ENCODE assay signal across 10 cellular contexts in genomic region chr7:138396251-138397070, GRCh38.
DNase-seq lines count a peak whose midpoint lies in the region; ATAC-seq and TF ChIP-seq lines count a peak whose summit lies in the region.
"Had no signal": no experiment of that assay in that cellular context is flagged by ENCODE, and none has a peak within 500 bp of the region (broad histone marks: within the 10 kb centered on the region; RNA-seq: fewer than 3 reads in every experiment).

No MANE protein-coding gene starts in this region.

- H3K9me3 ChIP-seq in spleen = no peaks in the 10 kb centered on the region
- H3K9me3 ChIP-seq: ascending aorta had no signal

- 90 to 96% (median 93%) methylated on average over 3 of the region's 3 CpGs for WGBS in spleen, 5 donors

- ATAC-seq in GM18508 (IDR thresholded peaks at IDR 0.05; ENCODE audit: insufficient read depth, unreplicated experiment) (peak; percentile 97), GM21717 (IDR thresholded peaks at IDR 0.05; ENCODE audit: unreplicated experiment) (peak; percentile 87), HG03457 (IDR thresholded peaks at IDR 0.05; ENCODE audit: unreplicated experiment) (peak; percentile 89)
- ATAC-seq: T-helper 17 cell had no signal

- H3K27me3 Mint-ChIP-seq in activated naive CD4-positive, alpha-beta T cell treated with anti-CD3 and anti-CD28 coated beads, Interleukin-2, amount 10 ng/mL, durations not matched to agents 7 days and 5 days = no peaks in the 10 kb centered on the region

- no peak for TF ChIP-seq CTCF in spleen (IDR thresholded peaks at IDR 0.05 in 8 of 11, conservative IDR thresholded peaks at IDR 0.05 in 3 of 11)

- no peaks in the 10 kb centered on the region for H3K27me3 ChIP-seq in spleen (replicated peaks in 1 of 7)
- H3K27me3 ChIP-seq: ascending aorta had no signal

- DNase-seq in left kidney (ENCODE audit: low read depth, low spot score) (peak; percentile 93), spleen (no peak), activated gamma-delta T cell (lab: John Stamatoyannopoulos, UW) (no peak), NOMO-1 treated with dmso at 0.1 percent for 144 hours (lab: John Stamatoyannopoulos, UW; ENCODE audit: unreplicated experiment) (no peak)
- DNase-seq in activated naive CD4-positive, alpha-beta T cell treated with anti-CD3 and anti-CD28 coated beads, Interleukin-2, amount 10 ng/mL, durations not matched to agents 7 days and 5 days = no peak
- DNase-seq: T-helper 17 cell had no signal

- CTCF ChIA-PET in activated naive CD4-positive, alpha-beta T cell treated with anti-CD3 and anti-CD28 coated beads, Interleukin-2, amount 10 ng/mL, durations not matched to agents 7 days and 5 days (lab: Charles Lee) = no interaction called here

- H3K27ac ChIP-seq in spleen = no peak overlapping the region
- H3K27ac ChIP-seq: ascending aorta had no signal

- no peak overlapping the region for H3K4me3 Mint-ChIP-seq in activated naive CD4-positive, alpha-beta T cell treated with anti-CD3 and anti-CD28 coated beads, Interleukin-2, amount 10 ng/mL, durations not matched to agents 7 days and 5 days
- H3K4me3 Mint-ChIP-seq: T-helper 17 cell had no signal

- H3K36me3 Mint-ChIP-seq in activated naive CD4-positive, alpha-beta T cell treated with anti-CD3 and anti-CD28 coated beads, Interleukin-2, amount 10 ng/mL, durations not matched to agents 7 days and 5 days = no peaks in the 10 kb centered on the region

- H3K4me1 Mint-ChIP-seq in activated naive CD4-positive, alpha-beta T cell treated with anti-CD3 and anti-CD28 coated beads, Interleukin-2, amount 10 ng/mL, durations not matched to agents 7 days and 5 days = no peaks in the 10 kb centered on the region
- H3K4me1 Mint-ChIP-seq: T-helper 17 cell had no signal

- no peaks in the 10 kb centered on the region for H3K36me3 ChIP-seq in spleen
- H3K36me3 ChIP-seq: ascending aorta had no signal

- no peak overlapping the region for H3K27ac Mint-ChIP-seq in activated naive CD4-positive, alpha-beta T cell treated with anti-CD3 and anti-CD28 coated beads, Interleukin-2, amount 10 ng/mL, durations not matched to agents 7 days and 5 days
- H3K27ac Mint-ChIP-seq: T-helper 17 cell had no signal

- H3K4me3 ChIP-seq in spleen = no peak overlapping the region
- H3K4me3 ChIP-seq: ascending aorta had no signal

- intact Hi-C loops in spleen (cut with DNase I; ENCODE audit: low total_unique reads) = no loop called here

- no peaks in the 10 kb centered on the region for H3K4me1 ChIP-seq in spleen
- H3K4me1 ChIP-seq: ascending aorta had no signal

- no peak for TF ChIP-seq POLR2A in spleen (IDR thresholded peaks at IDR 0.05)

- no peaks in the 10 kb centered on the region for H3K9me3 Mint-ChIP-seq in activated naive CD4-positive, alpha-beta T cell treated with anti-CD3 and anti-CD28 coated beads, Interleukin-2, amount 10 ng/mL, durations not matched to agents 7 days and 5 days
